Comparison of ENCODE assay signal across 8 cellular contexts in genomic region chr20:19692685-19693119, GRCh38.
DNase-seq lines count a peak whose midpoint lies in the region; ATAC-seq and TF ChIP-seq lines count a peak whose summit lies in the region.

No MANE protein-coding gene starts in this region.

- H3K27ac Mint-ChIP-seq in Caco-2 (ENCODE audit: unreplicated experiment): no peak overlapping the region

- H3K4me3 ChIP-seq in Caco-2 (ENCODE audit: low read depth, low read length) (no peak overlapping the region), astrocyte of the spinal cord (ENCODE audit: low read depth, low read length) (peak overlapping the region; percentile 16), iPS-15b (ENCODE audit: low read depth, low read length) (peak overlapping the region; percentile 37), smooth muscle cell (peak overlapping the region; percentile 23)

- peaks cover 15% of the 10 kb centered on the region for H3K4me1 Mint-ChIP-seq in Caco-2 (ENCODE audit: low read depth, unreplicated experiment)

- H3K4me2 ChIP-seq in smooth muscle cell: peak overlapping the region; percentile 79

- H3K27ac ChIP-seq in smooth muscle cell (ENCODE audit: low read depth): no peak overlapping the region

- 0 out of 2 replicates have a peak, but pooled peaks cover 8% of the 10 kb centered on the region for H3K4me1 ChIP-seq in Caco-2
- H3K4me1 ChIP-seq in iPS-15b (ENCODE audit: control insufficient read depth, insufficient read depth, low read length): no peaks in the 10 kb centered on the region
- H3K4me1 ChIP-seq in smooth muscle cell (ENCODE audit: low read depth): no peaks in the 10 kb centered on the region

- H3F3A ChIP-seq in smooth muscle cell (ENCODE audit: low read depth): no peaks in the 10 kb centered on the region

- TF ChIP-seq CTCF in Caco-2 (IDR thresholded peaks at IDR 0.05; ENCODE audit: insufficient read depth in 1 of 2, low read depth in 1 of 2, low read length in 1 of 2, severe bottlenecking in 1 of 2, unreplicated experiment in 1 of 2): peak; percentile 90
- peak; percentile 87 for TF ChIP-seq CTCF in astrocyte of the spinal cord (IDR thresholded peaks at IDR 0.05; ENCODE audit: low read depth, low read length)
- peak; percentile 97 for TF ChIP-seq CTCF in smooth muscle cell (IDR thresholded peaks at IDR 0.05; ENCODE audit: borderline replicate concordance, insufficient read depth, poor library complexity, severe bottlenecking)

- no peaks in the 10 kb centered on the region for H3K79me2 ChIP-seq in smooth muscle cell (ENCODE audit: low read depth)

- DNase-seq in Caco-2: peak; percentile 55 to 73
- peak; percentile 62 for DNase-seq in HuH-7 (ENCODE audit: low spot score)
- DNase-seq in T follicular helper cell (ENCODE audit: low read depth): peak; percentile 6
- DNase-seq in astrocyte of the spinal cord (ENCODE audit: low read depth, low spot score): peak; percentile 65
- peak; percentile 13 for DNase-seq in smooth muscle cell (lab: John Stamatoyannopoulos, UW; ENCODE audit: unreplicated experiment)

- H3K27me3 ChIP-seq in Caco-2 (replicated peaks; ENCODE audit: control insufficient read depth, insufficient read depth, low read length) (no peaks in the 10 kb centered on the region), iPS-15b (ENCODE audit: control insufficient read depth, insufficient read depth, low read length) (no peaks in the 10 kb centered on the region), smooth muscle cell (ENCODE audit: low read depth) (no peaks in the 10 kb centered on the region)

- ATAC-seq in GM19455 (IDR thresholded peaks at IDR 0.05; ENCODE audit: unreplicated experiment): no peak
- no peak for ATAC-seq in HG03354 (IDR thresholded peaks at IDR 0.05; ENCODE audit: poor library complexity, severe bottlenecking, unreplicated experiment)

- intact Hi-C loops in Caco-2 (cut with micrococcal nuclease; ENCODE audit: unreplicated experiment): loop anchor here (1.0 to 5.0 kb wide), 4 partner anchors 64 to 195 kb away; no protein-coding TSS in a partner anchor

- no peak overlapping the region for H3K9ac ChIP-seq in iPS-15b (ENCODE audit: low read depth, low read length)
- H3K9ac ChIP-seq in smooth muscle cell (ENCODE audit: low read depth): no peak overlapping the region

- WGBS in smooth muscle cell (ENCODE audit: low lambda C conversion rate): 6% methylated on average over 15 of the region's 15 CpGs

- in situ Hi-C loops in astrocyte of the spinal cord (cut with HindIII; ENCODE audit: low sequenced_read_pairs): no loop called here

- H3K9me3 ChIP-seq in Caco-2: no peaks in the 10 kb centered on the region
- H3K9me3 ChIP-seq in iPS-15b (ENCODE audit: control insufficient read depth, insufficient read depth, low read length): no peaks in the 10 kb centered on the region
- H3K9me3 ChIP-seq in smooth muscle cell (replicated peaks; ENCODE audit: low read depth): no peaks in the 10 kb centered on the region

- no peaks in the 10 kb centered on the region for H4K20me1 ChIP-seq in smooth muscle cell (ENCODE audit: low read depth)

- no peaks in the 10 kb centered on the region for H3K36me3 ChIP-seq in Caco-2 (ENCODE audit: control insufficient read depth, insufficient read depth, low read length)
- no peaks in the 10 kb centered on the region for H3K36me3 ChIP-seq in iPS-15b (ENCODE audit: control insufficient read depth, insufficient read depth, low read length)
- no peaks in the 10 kb centered on the region for H3K36me3 ChIP-seq in smooth muscle cell (ENCODE audit: low read depth)

- no peaks in the 10 kb centered on the region for H3K36me3 Mint-ChIP-seq in Caco-2 (ENCODE audit: insufficient read depth, unreplicated experiment)

- H3K9me3 Mint-ChIP-seq in Caco-2 (ENCODE audit: unreplicated experiment): no peaks in the 10 kb centered on the region

- no peaks in the 10 kb centered on the region for H3K27me3 Mint-ChIP-seq in Caco-2 (ENCODE audit: insufficient read depth, unreplicated experiment)

- H2AFZ ChIP-seq in smooth muscle cell (ENCODE audit: low read depth): no peak overlapping the region

- CTCF ChIA-PET in Caco-2 (lab: Charles Lee): interaction anchor here (0.7 to 1.9 kb wide), 4 partner anchors 21 to 230 kb away, joined by 3 to 11 read pairs (median 4); no protein-coding TSS in a partner anchor

- POLR2A ChIA-PET in Caco-2 (lab: Charles Lee): no interaction called here

- BruUV-seq in Caco-2 (replicated peaks; lab: Mats Ljungman, UMichigan): no TSS peak

- peak overlapping the region; percentile 27 for H3K4me3 Mint-ChIP-seq in Caco-2 (ENCODE audit: unreplicated experiment)

Comparison
In these comparisons a context has a peak if more than half of its experiments do, and no peak if none do; other contexts are left out.
1. DNase-seq: peak in every context shown above with its lines; median percentile 65 in astrocyte of the spinal cord; 64 in Caco-2; 62 in HuH-7; 13 in smooth muscle cell; 6 in T follicular helper cell.